1 cellular context compared by ENCODE assay signal in the genomic region with DNA sequence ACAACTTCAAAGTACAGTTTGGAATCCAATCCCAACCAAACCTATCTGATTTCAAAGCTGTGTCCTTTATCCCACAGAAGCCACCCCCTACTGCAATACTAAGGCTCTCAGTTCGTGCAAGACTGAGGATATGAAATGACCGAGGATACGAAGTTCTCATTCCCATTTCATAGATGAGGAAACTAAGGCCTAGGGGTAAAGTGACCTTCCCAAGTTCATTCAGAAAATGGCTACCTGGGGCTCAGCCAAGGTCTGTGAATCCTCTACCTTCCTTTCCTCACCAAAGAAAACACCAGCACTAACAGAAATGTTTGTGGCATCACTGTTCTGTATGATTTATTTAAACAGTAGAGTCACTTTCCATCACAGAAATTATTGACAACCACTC.
TF ChIP-seq lines count a peak whose summit lies in the region.

No MANE protein-coding gene starts in this region.

TF ChIP-seq in HepG2, 621 proteins besides CTCF, POLR2A, EP300 and RAD21:
- TF ChIP-seq ZNF124 (CRISPR knock-in tag; IDR thresholded peaks at IDR 0.05) (no peak), ZNF629 (CRISPR knock-in tag; conservative IDR thresholded peaks at IDR 0.05) (peak; percentile 68)
TF ChIP-seq in HepG2: peak in this region for 1.
